8 cellular contexts compared by ENCODE assay signal in the genomic region with DNA sequence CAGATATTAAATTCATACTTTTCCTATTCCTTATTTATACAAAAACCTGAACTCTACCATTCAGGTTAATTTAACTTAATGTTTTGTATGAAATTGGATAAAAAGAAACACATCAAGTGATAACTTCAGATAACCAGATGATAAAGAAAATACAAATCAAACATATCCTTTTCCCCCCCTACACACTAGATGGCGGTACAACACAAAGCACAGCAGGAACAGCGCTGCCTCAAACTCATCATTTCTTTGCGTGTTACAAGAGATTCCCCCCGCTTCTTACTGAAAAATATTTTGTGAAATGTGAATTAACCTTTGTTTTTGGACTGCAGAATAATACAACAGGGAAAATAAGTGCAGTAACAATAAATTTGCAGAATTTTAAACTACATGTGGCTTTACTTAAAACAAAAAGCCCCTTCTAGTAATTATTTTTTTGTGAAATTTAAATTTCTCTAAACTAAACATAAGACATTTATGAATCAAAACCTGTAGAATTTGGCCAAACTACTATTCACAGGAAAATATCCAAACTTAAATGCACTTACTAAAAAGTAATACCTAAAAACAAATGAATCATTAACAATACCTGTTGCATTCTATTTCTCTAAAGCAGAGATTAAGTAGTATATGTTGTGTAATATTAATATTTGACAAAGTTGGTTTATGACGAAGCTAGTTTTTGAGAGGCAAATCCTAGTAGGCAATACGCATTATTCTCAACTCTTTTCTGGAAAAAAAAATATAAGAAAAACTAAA.
DNase-seq lines count a peak whose midpoint lies in the region; ATAC-seq, FAIRE-seq and TF ChIP-seq lines count a peak whose summit lies in the region.

No MANE protein-coding gene starts in this region.

- H3K4me2 ChIP-seq in Karpas-422 (ENCODE audit: low read depth, low read length, poor library complexity, severe bottlenecking), result no peak overlapping the region
- H3K4me2 ChIP-seq in astrocyte (ENCODE audit: low read length), result no peak overlapping the region

- no peaks in the 10 kb centered on the region for H3K9me2 ChIP-seq in Karpas-422 (replicated peaks; ENCODE audit: insufficient read depth, low read length)

- H3K9ac ChIP-seq in Karpas-422 (ENCODE audit: low read length), result no peak overlapping the region
- H3K9ac ChIP-seq in astrocyte (ENCODE audit: low read length), result no peak overlapping the region

- H3K4me3 ChIP-seq in Karpas-422 (ENCODE audit: low read length) (no peak overlapping the region), astrocyte (ENCODE audit: insufficient read depth, low read depth, low read length) (no peak overlapping the region)

- peaks cover 18% of the 10 kb centered on the region for H3K4me1 Mint-ChIP-seq in astrocyte (ENCODE audit: low read depth, unreplicated experiment)

- peak; percentile 93 for TF ChIP-seq CTCF in D721Med (IDR thresholded peaks at IDR 0.05; ENCODE audit: insufficient read depth, missing control alignments)
- peak; percentile 95 for TF ChIP-seq CTCF in astrocyte (IDR thresholded peaks at IDR 0.05; ENCODE audit: insufficient read depth, low read depth, low read length)

- H3K9me3 Mint-ChIP-seq in astrocyte (ENCODE audit: unreplicated experiment), result no peaks in the 10 kb centered on the region

- H3K27me3 Mint-ChIP-seq in astrocyte (ENCODE audit: low read depth, unreplicated experiment), result no peaks in the 10 kb centered on the region

- ATAC-seq in GM19395 (IDR thresholded peaks at IDR 0.05; ENCODE audit: unreplicated experiment), result peak; percentile 75
- ATAC-seq in HG02571 (IDR thresholded peaks at IDR 0.05; ENCODE audit: unreplicated experiment), result no peak

- H3K79me2 ChIP-seq in Karpas-422 (ENCODE audit: low read length) (no peaks in the 10 kb centered on the region), astrocyte (ENCODE audit: insufficient read depth, low read length) (no peaks in the 10 kb centered on the region)

- no peak overlapping the region for H3K4me3 Mint-ChIP-seq in astrocyte (ENCODE audit: unreplicated experiment)

- H4K20me1 ChIP-seq in Karpas-422 (ENCODE audit: insufficient read depth, low read depth, low read length), result no peaks in the 10 kb centered on the region
- H4K20me1 ChIP-seq in astrocyte (ENCODE audit: insufficient read depth, low read length), result no peaks in the 10 kb centered on the region

- H3K27ac ChIP-seq in Karpas-422 (ENCODE audit: low read length) (no peak overlapping the region), astrocyte (ENCODE audit: low read depth, low read length) (no peak overlapping the region)

- H3K9me3 ChIP-seq in Karpas-422 (ENCODE audit: low read length), result no peaks in the 10 kb centered on the region
- H3K9me3 ChIP-seq in astrocyte (ENCODE audit: insufficient read depth, low read depth, low read length), result no peaks in the 10 kb centered on the region

- H3K27me3 ChIP-seq in Karpas-422 (ENCODE audit: low read length) (no peaks in the 10 kb centered on the region), astrocyte (ENCODE audit: insufficient read depth, low read length) (no peaks in the 10 kb centered on the region)

- H3K27ac Mint-ChIP-seq in astrocyte (ENCODE audit: unreplicated experiment), result no peak overlapping the region

- FAIRE-seq in D721Med (lab: Jason Lieb, UNC) (peak; percentile 81), RCC 7860 (lab: Jason Lieb, UNC) (peak; percentile 77), astrocyte (lab: Jason Lieb, UNC) (peak; percentile 88)

- DNase-seq in D721Med (ENCODE audit: insufficient read length, low spot score) (no peak), Karpas-422 (peak; percentile 66), RCC 7860 (ENCODE audit: low spot score) (peak; percentile 45), astrocyte (ENCODE audit: low read depth) (peak; percentile 47), iPS DF 19.7 (ENCODE audit: low read depth, low spot score) (peak; percentile 5), smooth muscle cell of the brain vasculature (ENCODE audit: low read depth, low spot score) (peak; percentile 58)

- H2AFZ ChIP-seq in Karpas-422 (ENCODE audit: low read length) (no peak overlapping the region), astrocyte (ENCODE audit: low read depth, low read length) (no peak overlapping the region)

- H3K4me1 ChIP-seq in Karpas-422 (ENCODE audit: low read length) (no peaks in the 10 kb centered on the region), astrocyte (ENCODE audit: insufficient read depth, low read length) (peaks cover 11% of the 10 kb centered on the region)

- H3K36me3 Mint-ChIP-seq in astrocyte (ENCODE audit: low read depth, unreplicated experiment), result no peaks in the 10 kb centered on the region

- H3K36me3 ChIP-seq in Karpas-422 (ENCODE audit: insufficient read depth, low read length), result no peaks in the 10 kb centered on the region
- no peaks in the 10 kb centered on the region for H3K36me3 ChIP-seq in astrocyte (ENCODE audit: insufficient read depth, low read length)
